Comparison of ENCODE assay signal across 26 cellular contexts in genomic region chr1:197944485-197944884, GRCh38. TPM values are rescaled to one million over a fixed set of nuclear protein-coding genes. Genes with fewer than 3 reads are reported as not detected.
"Had no signal": no experiment of that assay in that cellular context is flagged by ENCODE, and none has a peak within 500 bp of the region (broad histone marks: within the 10 kb centered on the region; RNA-seq: fewer than 3 reads in every experiment).

No MANE protein-coding gene starts in this region.

- H3K27me3 ChIP-seq: neural progenitor cell, ovary, stomach, transverse colon had no signal

- H3K9me3 ChIP-seq: heart right ventricle, left ventricle myocardium inferior, lower lobe of right lung, ovary, thoracic aorta, transverse colon had no signal

- H3K36me3 ChIP-seq: heart right ventricle, left ventricle myocardium inferior, lower lobe of right lung, neural progenitor cell, ovary, stomach, thoracic aorta, transverse colon had no signal

- H3K27ac ChIP-seq: coronary artery, heart right ventricle, left ventricle myocardium inferior, lower lobe of right lung, neural progenitor cell, ovary, stomach, thoracic aorta, transverse colon had no signal

- DNase-seq: effector CD4-positive, alpha-beta T cell; heart right ventricle; islet precursor cell; left cardiac atrium; left ventricle myocardium inferior; lower lobe of right lung; midbrain; nucleus accumbens; ovary; right cardiac atrium; small intestine; stimulated activated CD4-positive, alpha-beta T cell treated with anti-CD3 and anti-CD28 coated beads, Interleukin-12 subunit alpha, Interleukin-12 subunit beta, amount 100 ng/mL, for 4 hours; stimulated activated naive CD4-positive, alpha-beta T cell; stomach; substantia nigra; transverse colon had no signal

- FAIRE-seq: frontal cortex, small intestine had no signal

- H2AFZ ChIP-seq: neural progenitor cell had no signal

- H3K9ac ChIP-seq: neural progenitor cell had no signal

- H3K4me3 ChIP-seq: coronary artery, heart right ventricle, left ventricle myocardium inferior, lower lobe of right lung, neural progenitor cell, ovary, stomach, thoracic aorta, transverse colon had no signal

- H3K4me1 ChIP-seq: heart right ventricle, left ventricle myocardium inferior, lower lobe of right lung, neural progenitor cell, stomach, transverse colon had no signal

- ATAC-seq: esophagus mucosa; heart right ventricle; left cardiac atrium; lower lobe of right lung; natural killer cell treated with Interleukin-12 subunit alpha and Interleukin-12 subunit beta and Interleukin-15 and Interleukin-18, amount 100 ng/mL, for 72 hours; right cardiac atrium had no signal

- H3K4me2 ChIP-seq: neural progenitor cell had no signal

RNA-seq across cellular contexts. Expression of gene LHX9, which starts 27.3 kb away (rescaled TPM):
- total RNA-seq: dermis microvascular lymphatic vessel endothelial cell, esophagus mucosa, fibroblast of lung, glomerular endothelial cell, left ventricle myocardium inferior, stomach, thoracic aorta, transverse colon, ureter had no signal
- polyA plus RNA-seq: fibroblast of lung, stomach had no signal

RNA-seq across cellular contexts. Expression of gene C1orf53, which starts 42.1 kb away (rescaled TPM):
- total RNA-seq: stomach, thoracic aorta had no signal
